In the genomic region with DNA sequence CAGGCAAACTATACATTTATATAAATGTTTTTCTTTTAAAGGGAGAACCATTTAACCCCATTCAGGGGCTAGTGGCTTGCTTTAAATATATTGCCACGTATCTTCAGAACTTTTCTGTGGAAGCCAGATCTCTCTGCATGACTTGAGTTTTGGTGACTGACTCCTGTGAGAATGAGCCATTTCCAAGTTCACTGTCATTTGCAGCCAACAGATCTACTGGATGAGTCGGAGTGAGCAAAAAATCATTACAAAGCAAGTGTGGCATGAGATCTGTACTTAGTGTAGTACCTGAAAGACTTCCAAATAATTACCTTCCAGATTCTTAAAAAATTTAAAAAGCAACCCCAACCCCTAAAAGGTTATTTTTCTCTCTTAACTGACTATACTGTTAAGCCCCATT, we compare ENCODE assay signal across 15 cellular contexts. TPM values are rescaled to one million over a fixed set of nuclear protein-coding genes. Genes with fewer than 3 reads are reported as not detected.
DNase-seq lines count a peak whose midpoint lies in the region; ATAC-seq and TF ChIP-seq lines count a peak whose summit lies in the region.
"Had no signal": no experiment of that assay in that cellular context is flagged by ENCODE, and none has a peak within 500 bp of the region (broad histone marks: within the 10 kb centered on the region; RNA-seq: fewer than 3 reads in every experiment).

No MANE protein-coding gene starts in this region.

- H3K9me3 Mint-ChIP-seq in stimulated activated naive CD8-positive, alpha-beta T cell treated with anti-CD3 and anti-CD28 coated beads, Interleukin-15, Interleukin-2, amounts not matched to agents 100 ng/mL and 50 ng/mL, for 24 hours = no peaks in the 10 kb centered on the region
- H3K9me3 Mint-ChIP-seq in WTC11 = no peaks in the 10 kb centered on the region
- H3K9me3 Mint-ChIP-seq: neural crest cell had no signal

- peak overlapping the region; percentile 24 for H3K27ac Mint-ChIP-seq in stimulated activated naive CD8-positive, alpha-beta T cell treated with anti-CD3 and anti-CD28 coated beads, Interleukin-15, Interleukin-2, amounts not matched to agents 100 ng/mL and 50 ng/mL, for 24 hours
- H3K27ac Mint-ChIP-seq in WTC11 = peak overlapping the region; percentile 79; the same call in 1 of the 2 replicates

- ATAC-seq in stimulated activated naive CD8-positive, alpha-beta T cell treated with anti-CD3 and anti-CD28 coated beads, Interleukin-15, Interleukin-2, amounts not matched to agents 100 U/mL and 50 U/mL, for 24 hours = no peak
- ATAC-seq in WTC11 (no peak), foreskin keratinocyte (peak; percentile 15)
- ATAC-seq: lower lobe of right lung had no signal

- H4K20me1 ChIP-seq in Karpas-422 (ENCODE audit: insufficient read depth, low read depth, low read length) = no peaks in the 10 kb centered on the region

- 87 to 94% methylated on average over 2 of the region's 2 CpGs for WGBS in transverse colon (ENCODE audit: low coverage in 1 of 2), 2 donors

- H3K4me1 Mint-ChIP-seq in stimulated activated naive CD8-positive, alpha-beta T cell treated with anti-CD3 and anti-CD28 coated beads, Interleukin-15, Interleukin-2, amounts not matched to agents 100 ng/mL and 50 ng/mL, for 24 hours (ENCODE audit: low read depth) = peaks cover 25% of the 10 kb centered on the region
- peaks cover 12% of the 10 kb centered on the region for H3K4me1 Mint-ChIP-seq in WTC11
- H3K4me1 Mint-ChIP-seq: neural crest cell had no signal

- POLR2A ChIA-PET in WTC11 (lab: Charles Lee) = no interaction called here

- no peaks in the 10 kb centered on the region for H3K27me3 Mint-ChIP-seq in stimulated activated naive CD8-positive, alpha-beta T cell treated with anti-CD3 and anti-CD28 coated beads, Interleukin-15, Interleukin-2, amounts not matched to agents 100 ng/mL and 50 ng/mL, for 24 hours
- no peaks in the 10 kb centered on the region for H3K27me3 Mint-ChIP-seq in WTC11 (ENCODE audit: low read depth)

- no peak overlapping the region for H3K4me2 ChIP-seq in Karpas-422 (ENCODE audit: low read depth, low read length, poor library complexity, severe bottlenecking)
- H3K4me2 ChIP-seq: BLaER1 had no signal

- H3K27ac ChIP-seq in foreskin keratinocyte (peak overlapping the region; percentile 39), temporal lobe (ENCODE audit: low read depth, low read length) (peak overlapping the region; percentile 6), Karpas-422 (ENCODE audit: low read length) (no peak overlapping the region), transverse colon (no peak overlapping the region)
- H3K27ac ChIP-seq: BLaER1, lower lobe of right lung, testis had no signal

- no peak for TF ChIP-seq EP300 in transverse colon (IDR thresholded peaks at IDR 0.05; ENCODE audit: low read depth)

- no peak overlapping the region for H3K4me3 ChIP-seq in Karpas-422 (ENCODE audit: low read length)
- H3K4me3 ChIP-seq in transverse colon = no peak overlapping the region
- H3K4me3 ChIP-seq: BLaER1, lower lobe of right lung, testis had no signal

- H3K9me2 ChIP-seq in Karpas-422 (replicated peaks; ENCODE audit: insufficient read depth, low read length) = no peaks in the 10 kb centered on the region

- H2AFZ ChIP-seq in Karpas-422 (ENCODE audit: low read length) = no peak overlapping the region

- in situ Hi-C loops in transverse colon (cut with MboI; ENCODE audit: low pct_ligation_motif_present in 1 of 4, low pct_unique_long_range_greater_than_20kb in 1 of 4, low sequenced_read_pairs in 3 of 4) = loop anchor here in 2 of 4 donors (10.0 to 25.0 kb wide), 2 partner anchors 112 to 119 kb away; partner anchors contain the start of gene ABI1 (in 1 of the 2)

- no peaks in the 10 kb centered on the region for H3K27me3 ChIP-seq in foreskin keratinocyte
- H3K27me3 ChIP-seq in Karpas-422 (ENCODE audit: low read length) = no peaks in the 10 kb centered on the region
- no peaks in the 10 kb centered on the region for H3K27me3 ChIP-seq in transverse colon
- H3K27me3 ChIP-seq: BLaER1, testis had no signal

- intact Hi-C loops in transverse colon (cut with DNase I; ENCODE audit: low total_unique reads) = no loop called here

- no peak for TF ChIP-seq POLR2A in transverse colon (IDR thresholded peaks at IDR 0.05)

- CTCF ChIA-PET in WTC11 (lab: Charles Lee) = interaction anchor here (1.2 kb wide), 1 partner anchor 17 kb away, joined by 5 read pairs; no protein-coding TSS in a partner anchor

- H3K36me3 ChIP-seq in Karpas-422 (ENCODE audit: insufficient read depth, low read length) (peaks cover 77% of the 10 kb centered on the region), transverse colon (peaks cover 0 to 49% (median 2%) of the 10 kb centered on the region in 4 donors)

- no peak for TF ChIP-seq CTCF in WTC11 (IDR thresholded peaks at IDR 0.05)
- no peak for TF ChIP-seq CTCF in foreskin keratinocyte (conservative IDR thresholded peaks at IDR 0.05)
- TF ChIP-seq CTCF in transverse colon (IDR thresholded peaks at IDR 0.05) = no peak

- no peak for DNase-seq in stimulated activated naive CD8-positive, alpha-beta T cell treated with anti-CD3 and anti-CD28 coated beads, Interleukin-15, Interleukin-2, amounts not matched to agents 100 U/mL and 50 U/mL, for 24 hours
- DNase-seq in WTC11 (ENCODE audit: low spot score) = no peak
- DNase-seq in foreskin keratinocyte = peak in 1 of 2 donors; percentile 19
- DNase-seq in NK-92 treated with Interleukin-12 subunit alpha and Interleukin-12 subunit beta, amount 100 ng/mL, for 24 hours (lab: John Stamatoyannopoulos, UW) = no peak
- DNase-seq in Karpas-422 = no peak
- DNase-seq in transverse colon = no peak
- DNase-seq: DMS53, lower lobe of right lung, NCI-H187 treated with DMSO at 0.1 percent for 48 hours, NCI-H69, testis had no signal

- H3K79me2 ChIP-seq in Karpas-422 (ENCODE audit: low read length) = peaks cover 22% of the 10 kb centered on the region

- peaks cover 77% of the 10 kb centered on the region for H3K36me3 Mint-ChIP-seq in stimulated activated naive CD8-positive, alpha-beta T cell treated with anti-CD3 and anti-CD28 coated beads, Interleukin-15, Interleukin-2, amounts not matched to agents 100 ng/mL and 50 ng/mL, for 24 hours (ENCODE audit: low read depth)
- peaks cover 66% of the 10 kb centered on the region for H3K36me3 Mint-ChIP-seq in WTC11

- H3K4me1 ChIP-seq in foreskin keratinocyte (no peaks in the 10 kb centered on the region), Karpas-422 (ENCODE audit: low read length) (peaks cover 15% of the 10 kb centered on the region), transverse colon (peaks cover 0 to 4% (median 0%) of the 10 kb centered on the region in 4 donors)
- H3K4me1 ChIP-seq: lower lobe of right lung, testis had no signal

- H3K9me3 ChIP-seq in Karpas-422 (ENCODE audit: low read length) = no peaks in the 10 kb centered on the region
- no peaks in the 10 kb centered on the region for H3K9me3 ChIP-seq in transverse colon
- H3K9me3 ChIP-seq: BLaER1, lower lobe of right lung, testis had no signal

- H3K4me3 Mint-ChIP-seq in stimulated activated naive CD8-positive, alpha-beta T cell treated with anti-CD3 and anti-CD28 coated beads, Interleukin-15, Interleukin-2, amounts not matched to agents 100 ng/mL and 50 ng/mL, for 24 hours = no peak overlapping the region
- H3K4me3 Mint-ChIP-seq in WTC11 = no peak overlapping the region
- H3K4me3 Mint-ChIP-seq: neural crest cell had no signal

- H3K9ac ChIP-seq in Karpas-422 (ENCODE audit: low read length) = no peak overlapping the region
- H3K9ac ChIP-seq: BLaER1 had no signal

TF ChIP-seq in WTC11, 78 proteins besides CTCF, POLR2A, EP300 and RAD21 (continues in another document):
- no peak for TF ChIP-seq SMAD3 (CRISPR knock-in tag; IDR thresholded peaks at IDR 0.05; ENCODE audit: borderline replicate concordance)
- no peak for TF ChIP-seq IRF1 (CRISPR knock-in tag; IDR thresholded peaks at IDR 0.05)
- no peak for TF ChIP-seq CBFB (CRISPR knock-in tag; IDR thresholded peaks at IDR 0.05; ENCODE audit: low read depth)
- no peak for TF ChIP-seq MAX (CRISPR knock-in tag; IDR thresholded peaks at IDR 0.05)
- TF ChIP-seq ELF4 (CRISPR knock-in tag; IDR thresholded peaks at IDR 0.05; ENCODE audit: low read depth) = no peak
- no peak for TF ChIP-seq ZNF232 (CRISPR knock-in tag; IDR thresholded peaks at IDR 0.05)
- TF ChIP-seq E2F1 (CRISPR knock-in tag; IDR thresholded peaks at IDR 0.05) = no peak
- no peak for TF ChIP-seq ATF1 (CRISPR knock-in tag; IDR thresholded peaks at IDR 0.05)
- TF ChIP-seq FOXP1 (CRISPR knock-in tag; IDR thresholded peaks at IDR 0.05; ENCODE audit: borderline replicate concordance) = no peak

RNA-seq across cellular contexts. Expression of gene PDSS1, which starts 45.6 kb away (rescaled TPM):
- total RNA-seq in WTC11 (2021) (13.2 to 13.9 TPM (median 13.6 TPM) in 3 replicates), foreskin keratinocyte (18.0 and 20.3 TPM in 2 replicates), temporal lobe (8.9 TPM), transverse colon (10 to 100 TPM; 13.1 to 66.7 (median 23.8) TPM)
- polyA plus RNA-seq in foreskin keratinocyte = 15.6 and 19.7 TPM in 2 replicates
- total RNA-seq in Karpas-422 (2014; rRNA removed; shearing (Covaris generic); ENCODE audit: low replicate concordance) = 13.6 TPM in 2 replicates

Comparison
In these comparisons a context has a peak if more than half of its experiments do, and no peak if none do; other contexts are left out.
1. H3K27ac ChIP-seq: peak in foreskin keratinocyte (single experiment) and temporal lobe (single experiment); none in Karpas-422 (single experiment) and transverse colon (0 of 4).